Comparison of ENCODE assay signal across 13 cellular contexts in the genomic region with DNA sequence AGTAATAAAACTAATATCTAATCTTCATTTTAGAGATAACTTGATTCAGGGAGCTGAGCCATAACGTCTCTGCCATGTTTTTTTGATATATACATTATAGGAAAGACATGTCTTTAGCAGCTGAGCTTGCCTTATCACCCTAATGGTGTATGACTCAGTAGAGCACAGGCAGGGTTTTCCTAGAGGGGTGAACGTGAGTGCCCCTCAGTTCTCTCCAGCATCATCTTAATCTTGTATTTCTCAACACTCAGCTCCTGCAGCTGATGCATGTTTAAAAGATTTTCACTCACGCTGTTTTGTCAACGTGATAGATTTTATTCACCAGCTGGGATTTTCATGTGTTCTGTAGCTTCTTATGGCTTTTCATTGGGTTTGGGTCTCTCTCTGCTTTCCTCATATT.
A peak's percentile ranks its signal among the peaks of the same experiment; 100 is the strongest.
DNase-seq lines count a peak whose midpoint lies in the region; ATAC-seq, FAIRE-seq and TF ChIP-seq lines count a peak whose summit lies in the region.
"Had no signal": no experiment of that assay in that cellular context is flagged by ENCODE, and none has a peak within 500 bp of the region (broad histone marks: within the 10 kb centered on the region; RNA-seq: fewer than 3 reads in every experiment).

No MANE protein-coding gene starts in this region.

- FAIRE-seq in astrocyte (lab: Jason Lieb, UNC): no peak

- TF ChIP-seq CTCF in AG04450 (IDR thresholded peaks at IDR 0.05; ENCODE audit: low read depth, low read length) (no peak), astrocyte (IDR thresholded peaks at IDR 0.05; ENCODE audit: insufficient read depth, low read depth, low read length) (no peak), fibroblast of mammary gland (conservative IDR thresholded peaks at IDR 0.05; ENCODE audit: control insufficient read depth, insufficient read depth, low read depth, low read length) (no peak), mammary epithelial cell (conservative IDR thresholded peaks at IDR 0.05 in 1 of 2, IDR thresholded peaks at IDR 0.05 in 1 of 2; ENCODE audit: extremely low read depth in 1 of 2, insufficient read depth in 1 of 2, low read depth in 1 of 2, low read length in 2 of 2) (no peak)

- no peak overlapping the region for H3K4me3 Mint-ChIP-seq in astrocyte (ENCODE audit: unreplicated experiment)
- no peak overlapping the region for H3K4me3 Mint-ChIP-seq in activated naive CD8-positive, alpha-beta T cell treated with anti-CD3 and anti-CD28 coated beads, Interleukin-2, amount 50 U/mL, for 24 hours
- H3K4me3 Mint-ChIP-seq: CD4-positive, CD25-positive, alpha-beta regulatory T cell had no signal

- dilution Hi-C loops in mammary epithelial cell (cut with HindIII; ENCODE audit: low sequenced_read_pairs): no loop called here

- H3K36me3 ChIP-seq in astrocyte (ENCODE audit: insufficient read depth, low read length) (no peaks in the 10 kb centered on the region), mammary epithelial cell (ENCODE audit: insufficient read depth, low read length) (no peaks in the 10 kb centered on the region)
- H3K36me3 ChIP-seq: BLaER1 treated with 17β-estradiol and CSF1 and Interleukin-3, amounts not matched to agents 10 nM and 100 nM had no signal

- no TSS peak for BruUV-seq in mammary epithelial cell (replicated peaks; lab: Mats Ljungman, UMichigan)

- no peaks in the 10 kb centered on the region for H3K4me1 Mint-ChIP-seq in astrocyte (ENCODE audit: low read depth, unreplicated experiment)
- H3K4me1 Mint-ChIP-seq in activated naive CD8-positive, alpha-beta T cell treated with anti-CD3 and anti-CD28 coated beads, Interleukin-2, amount 50 U/mL, for 24 hours: no peaks in the 10 kb centered on the region
- H3K4me1 Mint-ChIP-seq: CD4-positive, CD25-positive, alpha-beta regulatory T cell had no signal

- WGBS in mammary epithelial cell (ENCODE audit: low coverage, missing lambda C conversion rate): 94% methylated on average over 3 of the region's 4 CpGs

- intact Hi-C loops in mammary epithelial cell (cut with micrococcal nuclease): no loop called here

- POLR2A ChIA-PET in AG04450 (lab: Yijun Ruan, JAX): interaction anchor here (1.1 to 1.7 kb wide), 2 partner anchors 14 to 46 kb away, joined by 3 to 5 read pairs; no protein-coding TSS in a partner anchor

- no peak for ATAC-seq in activated naive CD8-positive, alpha-beta T cell treated with anti-CD3 and anti-CD28 coated beads, Interleukin-2, amount 50 U/mL, for 24 hours

- H3K4me3 ChIP-seq in AG04450 (ENCODE audit: low read depth, low read length): no peak overlapping the region
- no peak overlapping the region for H3K4me3 ChIP-seq in astrocyte (ENCODE audit: insufficient read depth, low read depth, low read length)
- H3K4me3 ChIP-seq in fibroblast of mammary gland (ENCODE audit: control insufficient read depth, low read depth, low read length): no peak overlapping the region
- H3K4me3 ChIP-seq in skeletal muscle cell (ENCODE audit: low read depth, low read length): no peak overlapping the region
- H3K4me3 ChIP-seq in mammary epithelial cell (replicated peaks in 1 of 3; ENCODE audit: insufficient read depth in 1 of 3, low read depth in 2 of 3, low read length in 3 of 3): no peak overlapping the region
- H3K4me3 ChIP-seq: BLaER1 treated with 17β-estradiol and CSF1 and Interleukin-3, amounts not matched to agents 10 nM and 100 nM; GM23248 had no signal

- CTCF ChIA-PET in AG04450 (lab: Charles Lee): interaction anchor here (1.1 to 1.4 kb wide), 2 partner anchors 42 to 109 kb away, joined by 3 to 6 read pairs; no protein-coding TSS in a partner anchor
- CTCF ChIA-PET in mammary epithelial cell (lab: Charles Lee; ENCODE audit: low non-redundant PET): no interaction called here

- in situ Hi-C loops in mammary epithelial cell (cut with MboI; ENCODE audit: low sequenced_read_pairs in 2 of 2): no loop called here

- H3K79me2 ChIP-seq in astrocyte (ENCODE audit: insufficient read depth, low read length): no peaks in the 10 kb centered on the region
- H3K79me2 ChIP-seq in mammary epithelial cell (ENCODE audit: insufficient read depth, low read length): no peaks in the 10 kb centered on the region

- H4K20me1 ChIP-seq in astrocyte (ENCODE audit: insufficient read depth, low read length): no peaks in the 10 kb centered on the region
- no peaks in the 10 kb centered on the region for H4K20me1 ChIP-seq in mammary epithelial cell (ENCODE audit: insufficient read depth, low read length)
- H4K20me1 ChIP-seq: BLaER1 treated with 17β-estradiol and CSF1 and Interleukin-3, amounts not matched to agents 10 nM and 100 nM had no signal

- no peak overlapping the region for H3K27ac Mint-ChIP-seq in astrocyte (ENCODE audit: unreplicated experiment)
- no peak overlapping the region for H3K27ac Mint-ChIP-seq in activated naive CD8-positive, alpha-beta T cell treated with anti-CD3 and anti-CD28 coated beads, Interleukin-2, amount 50 U/mL, for 24 hours
- H3K27ac Mint-ChIP-seq: CD4-positive, CD25-positive, alpha-beta regulatory T cell had no signal

- no peaks in the 10 kb centered on the region for H3K9me3 ChIP-seq in AG04450 (ENCODE audit: control insufficient read depth, insufficient read depth, low read length)
- no peaks in the 10 kb centered on the region for H3K9me3 ChIP-seq in astrocyte (ENCODE audit: insufficient read depth, low read depth, low read length)
- no peaks in the 10 kb centered on the region for H3K9me3 ChIP-seq in mammary epithelial cell (replicated peaks; ENCODE audit: insufficient read depth, low read length)

- no peaks in the 10 kb centered on the region for H3K36me3 Mint-ChIP-seq in astrocyte (ENCODE audit: low read depth, unreplicated experiment)
- peaks cover 1% of the 10 kb centered on the region for H3K36me3 Mint-ChIP-seq in activated naive CD8-positive, alpha-beta T cell treated with anti-CD3 and anti-CD28 coated beads, Interleukin-2, amount 50 U/mL, for 24 hours (ENCODE audit: low read depth)
- H3K36me3 Mint-ChIP-seq: CD4-positive, CD25-positive, alpha-beta regulatory T cell had no signal

- H2AFZ ChIP-seq in astrocyte (ENCODE audit: low read depth, low read length): no peak overlapping the region
- no peak overlapping the region for H2AFZ ChIP-seq in mammary epithelial cell (ENCODE audit: low read depth, low read length)
- H2AFZ ChIP-seq: GM23248 had no signal

- H3K27me3 Mint-ChIP-seq in astrocyte (ENCODE audit: low read depth, unreplicated experiment): no peaks in the 10 kb centered on the region
- no peaks in the 10 kb centered on the region for H3K27me3 Mint-ChIP-seq in activated naive CD8-positive, alpha-beta T cell treated with anti-CD3 and anti-CD28 coated beads, Interleukin-2, amount 50 U/mL, for 24 hours
- H3K27me3 Mint-ChIP-seq: CD4-positive, CD25-positive, alpha-beta regulatory T cell had no signal

- H3K27ac ChIP-seq in AG04450 (ENCODE audit: low read depth, low read length) (no peak overlapping the region), astrocyte (ENCODE audit: low read depth, low read length) (no peak overlapping the region), mammary epithelial cell (ENCODE audit: insufficient read depth, low read depth, low read length) (no peak overlapping the region)
- H3K27ac ChIP-seq: 22Rv1; BLaER1 treated with 17β-estradiol and CSF1 and Interleukin-3, amounts not matched to agents 10 nM and 100 nM; GM23248 had no signal

- H3K4me1 ChIP-seq in astrocyte (ENCODE audit: insufficient read depth, low read length): no peaks in the 10 kb centered on the region
- H3K4me1 ChIP-seq in mammary epithelial cell (ENCODE audit: insufficient read depth, low read length): no peaks in the 10 kb centered on the region

- H3K4me2 ChIP-seq in astrocyte (ENCODE audit: low read length): no peak overlapping the region
- no peak overlapping the region for H3K4me2 ChIP-seq in mammary epithelial cell (ENCODE audit: insufficient read depth, low read depth, low read length)
- H3K4me2 ChIP-seq: BLaER1 treated with 17β-estradiol and CSF1 and Interleukin-3, amounts not matched to agents 10 nM and 100 nM had no signal

- no peaks in the 10 kb centered on the region for H3K9me3 Mint-ChIP-seq in astrocyte (ENCODE audit: unreplicated experiment)
- no peaks in the 10 kb centered on the region for H3K9me3 Mint-ChIP-seq in activated naive CD8-positive, alpha-beta T cell treated with anti-CD3 and anti-CD28 coated beads, Interleukin-2, amount 50 U/mL, for 24 hours

- peak; percentile 38 for DNase-seq in AG04450 (ENCODE audit: low read depth, low spot score)
- DNase-seq in astrocyte (ENCODE audit: low read depth): peak; percentile 6
- peak; percentile 8 for DNase-seq in fibroblast of mammary gland (ENCODE audit: low read depth)
- DNase-seq in skeletal muscle cell (ENCODE audit: low read depth): peak; percentile 22
- DNase-seq in DMS153 treated with DMSO at 0.1 percent for 48 hours (lab: John Stamatoyannopoulos, UW; ENCODE audit: unreplicated experiment): no peak
- DNase-seq in activated naive CD8-positive, alpha-beta T cell treated with anti-CD3 and anti-CD28 coated beads, Interleukin-2, amount 50 U/mL, for 24 hours: no peak
- DNase-seq in mammary epithelial cell: no peak
- DNase-seq in NCI-H146 treated with DMSO at 0.1 percent for 48 hours (lab: John Stamatoyannopoulos, UW; ENCODE audit: unreplicated experiment): no peak
- DNase-seq: CD4-positive, CD25-positive, alpha-beta regulatory T cell; GM23248; H7 had no signal

- H3K27me3 ChIP-seq in AG04450 (ENCODE audit: control insufficient read depth, insufficient read depth, low read length) (no peaks in the 10 kb centered on the region), astrocyte (ENCODE audit: insufficient read depth, low read length) (no peaks in the 10 kb centered on the region), mammary epithelial cell (ENCODE audit: insufficient read depth, low read length) (no peaks in the 10 kb centered on the region)
- H3K27me3 ChIP-seq: BLaER1 treated with 17β-estradiol and CSF1 and Interleukin-3, amounts not matched to agents 10 nM and 100 nM had no signal

- H3K9ac ChIP-seq in astrocyte (ENCODE audit: low read length): no peak overlapping the region
- H3K9ac ChIP-seq in mammary epithelial cell (ENCODE audit: insufficient read depth, low read length): no peak overlapping the region
- H3K9ac ChIP-seq: BLaER1 treated with 17β-estradiol and CSF1 and Interleukin-3, amounts not matched to agents 10 nM and 100 nM; GM23248 had no signal

Comparison
In these comparisons a context has a peak if more than half of its experiments do, and no peak if none do; other contexts are left out.
1. DNase-seq: peak in AG04450 (single experiment), astrocyte (single experiment), fibroblast of mammary gland (single experiment) and skeletal muscle cell (single experiment); none in DMS153 treated with DMSO at 0.1 percent for 48 hours (single experiment), activated naive CD8-positive, alpha-beta T cell treated with anti-CD3 and anti-CD28 coated beads, Interleukin-2, amount 50 U/mL, for 24 hours (single experiment), mammary epithelial cell (single experiment) and NCI-H146 treated with DMSO at 0.1 percent for 48 hours (single experiment).